Comparison of ENCODE assay signal across 17 cellular contexts in genomic region chr13:40958655-40959054, GRCh38.
"Had no signal": no experiment of that assay in that cellular context is flagged by ENCODE, and none has a peak within 500 bp of the region (broad histone marks: within the 10 kb centered on the region; RNA-seq: fewer than 3 reads in every experiment).

No MANE protein-coding gene starts in this region.

- ATAC-seq: activated CD8-positive, alpha-beta memory T cell treated with anti-CD3 and anti-CD28 coated beads, Interleukin-2, amount 10 ng/mL, durations not matched to agents 7 days and 5 days; body of pancreas; left colon; WTC11 had no signal

- H3K9me3 ChIP-seq: body of pancreas, esophagus squamous epithelium, upper lobe of left lung had no signal

- H3K4me3 Mint-ChIP-seq: activated CD8-positive, alpha-beta memory T cell treated with anti-CD3 and anti-CD28 coated beads, Interleukin-2, amount 10 ng/mL, durations not matched to agents 7 days and 5 days; dendritic cell treated with granulocyte-macrophage colony-stimulating factor and Interleukin-4, amounts not matched to agents 40 ng/mL and 50 ng/mL, for 4 days; nephron; stimulated activated naive CD8-positive, alpha-beta T cell treated with anti-CD3 and anti-CD28 coated beads, Interleukin-15, Interleukin-2, amounts not matched to agents 100 ng/mL and 50 ng/mL, for 24 hours; T-helper 1 cell treated with Interleukin-12 subunit alpha and Interleukin-12 subunit beta and Interleukin-4 antibody, amounts not matched to agents 30 μg/mL and 1 μg/mL, for 36 hours; WTC11 had no signal

- H3K27me3 Mint-ChIP-seq: activated CD8-positive, alpha-beta memory T cell treated with anti-CD3 and anti-CD28 coated beads, Interleukin-2, amount 10 ng/mL, durations not matched to agents 7 days and 5 days; dendritic cell treated with granulocyte-macrophage colony-stimulating factor and Interleukin-4, amounts not matched to agents 40 ng/mL and 50 ng/mL, for 4 days; stimulated activated naive CD8-positive, alpha-beta T cell treated with anti-CD3 and anti-CD28 coated beads, Interleukin-15, Interleukin-2, amounts not matched to agents 100 ng/mL and 50 ng/mL, for 24 hours had no signal

- DNase-seq: activated CD8-positive, alpha-beta memory T cell treated with anti-CD3 and anti-CD28 coated beads, Interleukin-2, amount 10 ng/mL, durations not matched to agents 7 days and 5 days; activated naive CD4-positive, alpha-beta T cell treated with Interleukin-2 at 50 U/mL for 16 hours; amniotic stem cell; body of pancreas; central memory CD4-positive, alpha-beta T cell; esophagus squamous epithelium; foreskin fibroblast; head of caudate nucleus; left colon; stimulated activated CD4-positive, alpha-beta T cell treated with anti-CD3 and anti-CD28 coated beads, Interleukin-12 subunit alpha, Interleukin-12 subunit beta, amount 100 ng/mL, for 4 hours; stimulated activated CD4-positive, alpha-beta T cell treated with anti-CD3 and anti-CD28 coated beads, Interleukin-2, amount 100 ng/mL, for 48 hours; upper lobe of left lung had no signal

- H3K27ac Mint-ChIP-seq: dendritic cell treated with granulocyte-macrophage colony-stimulating factor and Interleukin-4, amounts not matched to agents 40 ng/mL and 50 ng/mL, for 4 days; nephron; WTC11 had no signal

- H3K27me3 ChIP-seq: body of pancreas, esophagus squamous epithelium, upper lobe of left lung had no signal

- H3K27ac ChIP-seq: body of pancreas, esophagus squamous epithelium, upper lobe of left lung had no signal

- H3K9me3 Mint-ChIP-seq: dendritic cell treated with granulocyte-macrophage colony-stimulating factor and Interleukin-4, amounts not matched to agents 40 ng/mL and 50 ng/mL, for 4 days; T-helper 1 cell treated with Interleukin-12 subunit alpha and Interleukin-12 subunit beta and Interleukin-4 antibody, amounts not matched to agents 30 μg/mL and 1 μg/mL, for 36 hours had no signal

- H3K4me3 ChIP-seq: body of pancreas, esophagus squamous epithelium, upper lobe of left lung had no signal

- H3K4me1 Mint-ChIP-seq: nephron, WTC11 had no signal
